ENCODE assay signal across 1 cellular context in the genomic region with DNA sequence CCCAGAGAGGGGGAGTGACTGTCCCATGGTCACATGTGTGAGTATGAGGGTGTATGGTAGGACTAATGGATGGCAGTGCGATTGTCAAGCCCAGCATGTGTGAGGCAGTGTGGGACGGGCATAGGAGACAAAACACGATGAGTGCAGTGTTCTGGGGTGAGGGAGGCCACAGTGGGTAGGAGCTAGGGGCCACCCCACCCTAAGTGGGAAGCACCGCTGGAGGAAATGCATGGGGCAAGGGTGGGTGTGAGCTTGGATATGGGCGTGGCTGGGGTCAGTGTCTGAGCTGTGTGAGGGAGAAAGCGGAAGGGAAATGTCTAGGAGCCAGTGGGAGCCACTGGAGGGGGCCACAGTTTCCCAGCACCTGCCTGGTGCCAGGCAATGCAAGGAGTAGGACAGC.
TF ChIP-seq lines count a peak whose summit lies in the region.

No MANE protein-coding gene starts in this region.

TF ChIP-seq in HCT116, 20 proteins besides CTCF, POLR2A, EP300 and RAD21:
- TF ChIP-seq MAX (IDR thresholded peaks at IDR 0.05) (no peak), SIN3A (IDR thresholded peaks at IDR 0.05; ENCODE audit: low read depth) (no peak), ATF3 (IDR thresholded peaks at IDR 0.05) (no peak), EZH2 (IDR thresholded peaks at IDR 0.05) (no peak), POLR2AphosphoS5 (IDR thresholded peaks at IDR 0.05; ENCODE audit: low read depth, low read length) (no peak), REST (IDR thresholded peaks at IDR 0.05; ENCODE audit: low read depth) (no peak), EZH2phosphoT487 (IDR thresholded peaks at IDR 0.05; ENCODE audit: borderline replicate concordance) (no peak), SRF (IDR thresholded peaks at IDR 0.05; ENCODE audit: low read depth) (no peak), FOSL1 (IDR thresholded peaks at IDR 0.05; ENCODE audit: low read depth) (no peak), ZFX (IDR thresholded peaks at IDR 0.05) (no peak), YY1 (IDR thresholded peaks at IDR 0.05; ENCODE audit: extremely low read depth, insufficient replicate concordance, low read depth, low read length) (no peak), JUND (IDR thresholded peaks at IDR 0.05) (no peak), ZNF274 (IDR thresholded peaks at IDR 0.05; ENCODE audit: low read depth, low read length) (no peak), EGR1 (IDR thresholded peaks at IDR 0.05; ENCODE audit: low read depth) (no peak), TCF7L2 (IDR thresholded peaks at IDR 0.05; ENCODE audit: borderline replicate concordance, extremely low read depth, insufficient read depth, insufficient read length) (no peak), CBX3 (IDR thresholded peaks at IDR 0.05; ENCODE audit: low read depth) (no peak), ZBTB33 (IDR thresholded peaks at IDR 0.05; ENCODE audit: extremely low read depth, insufficient replicate concordance, low read length) (no peak), SP1 (IDR thresholded peaks at IDR 0.05; ENCODE audit: low read depth) (no peak), ELF1 (IDR thresholded peaks at IDR 0.05; ENCODE audit: borderline replicate concordance, low read depth) (no peak), CEBPB (IDR thresholded peaks at IDR 0.05; ENCODE audit: low read depth) (no peak)
